Comparison of ENCODE assay signal across 8 cellular contexts in the genomic region with DNA sequence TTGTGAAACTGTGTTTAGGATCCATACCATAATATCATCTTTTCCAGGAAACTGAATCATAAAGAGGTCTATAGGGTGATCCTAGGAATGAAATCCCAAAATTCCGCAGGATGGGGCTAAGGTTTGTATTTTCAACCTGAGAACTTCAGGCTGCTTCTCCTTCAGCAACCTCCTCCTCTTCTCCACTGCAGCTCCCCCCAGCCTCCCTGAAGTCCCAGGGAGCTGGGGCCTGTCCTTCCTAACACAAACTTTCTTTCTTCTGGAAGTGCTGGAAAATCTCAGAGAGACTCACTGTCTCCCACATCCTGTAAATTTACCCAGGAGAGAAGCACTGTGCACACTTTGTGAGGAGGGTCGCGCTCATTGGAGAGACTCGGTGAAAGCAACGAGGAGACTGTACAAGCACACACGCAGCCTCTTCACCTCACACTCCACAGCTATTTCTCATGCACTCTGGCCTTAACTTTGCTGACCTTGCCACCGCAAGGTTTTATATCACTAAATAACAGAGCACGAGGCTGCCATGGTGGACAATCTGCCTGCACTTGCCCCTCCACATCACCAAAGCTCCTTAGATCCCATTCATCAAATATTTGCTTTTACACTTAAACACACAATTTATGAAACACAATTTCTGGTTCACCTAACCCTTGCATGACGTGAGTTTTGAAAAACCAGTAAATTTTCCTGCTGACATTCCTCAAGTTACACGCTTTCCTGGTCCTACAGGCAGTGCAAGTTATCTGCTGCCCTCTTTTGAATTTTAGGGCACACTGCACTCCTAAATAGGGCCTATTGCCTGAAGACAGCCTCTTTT. TPM values are rescaled to one million over a fixed set of nuclear protein-coding genes. Genes with fewer than 3 reads are reported as not detected.
DNase-seq lines count a peak whose midpoint lies in the region; ATAC-seq and TF ChIP-seq lines count a peak whose summit lies in the region.

No MANE protein-coding gene starts in this region.

- H3K4me1 ChIP-seq in KMS-11 (ENCODE audit: low read depth, poor library complexity, severe bottlenecking) (no peaks in the 10 kb centered on the region), PC-3 (ENCODE audit: insufficient read depth, low read length) (peaks cover 11% of the 10 kb centered on the region), mesenchymal stem cell (ENCODE audit: control insufficient read depth, insufficient read depth, low read depth, low read length) (peaks cover 2% of the 10 kb centered on the region)

- CTCF ChIA-PET in PC-3 (lab: Charles Lee): interaction anchor here (0.7 kb wide), 3 partner anchors 54 to 529 kb away, joined by 3 to 4 read pairs (median 3); no protein-coding TSS in a partner anchor
- CTCF ChIA-PET in activated naive CD4-positive, alpha-beta T cell treated with anti-CD3 and anti-CD28 coated beads for 36 hours (lab: Charles Lee): no interaction called here

- no peak overlapping the region for H2AFZ ChIP-seq in KMS-11 (ENCODE audit: low read depth)
- peak overlapping the region; percentile 67 for H2AFZ ChIP-seq in PC-3 (ENCODE audit: low read length)
- no peak overlapping the region for H2AFZ ChIP-seq in mesenchymal stem cell (ENCODE audit: low read depth, low read length)

- no peak overlapping the region for H2BK12ac ChIP-seq in mesenchymal stem cell (ENCODE audit: low read length in 2 of 2)

- H2BK5ac ChIP-seq in mesenchymal stem cell (ENCODE audit: low read depth, low read length, poor library complexity, severe bottlenecking): no peak overlapping the region

- no peaks in the 10 kb centered on the region for H3K36me3 Mint-ChIP-seq in endothelial cell (ENCODE audit: low read depth, unreplicated experiment)
- no peaks in the 10 kb centered on the region for H3K36me3 Mint-ChIP-seq in activated naive CD4-positive, alpha-beta T cell treated with anti-CD3 and anti-CD28 coated beads for 36 hours (ENCODE audit: low read depth)

- DNase-seq in GM12865 (ENCODE audit: low read depth) (peak; percentile 19), PC-3 (peak; percentile 90), endothelial cell (ENCODE audit: low spot score) (peak; percentile 46), mesenchymal stem cell (peak; percentile 79)
- no peak for DNase-seq in activated naive CD4-positive, alpha-beta T cell treated with anti-CD3 and anti-CD28 coated beads for 36 hours

- TF ChIP-seq CTCF in GM12865 (IDR thresholded peaks at IDR 0.05; ENCODE audit: insufficient read depth, low read depth, low read length, missing control alignments) (peak; percentile 51), KMS-11 (conservative IDR thresholded peaks at IDR 0.05; ENCODE audit: low read depth, low read length) (peak; percentile 81), PC-3 (conservative IDR thresholded peaks at IDR 0.05; ENCODE audit: low read depth, low read length) (peak; percentile 96), endothelial cell (IDR thresholded peaks at IDR 0.05; ENCODE audit: unreplicated experiment) (peak; percentile 46)

- H3K4me2 ChIP-seq in KMS-11: no peak overlapping the region
- H3K4me2 ChIP-seq in PC-3 (ENCODE audit: low read length): peak overlapping the region; percentile 71
- no peak overlapping the region for H3K4me2 ChIP-seq in mesenchymal stem cell (ENCODE audit: low read length, poor library complexity, severe bottlenecking)

- no peak overlapping the region for H2BK15ac ChIP-seq in mesenchymal stem cell (ENCODE audit: low read depth, poor library complexity, severe bottlenecking)

- no peak overlapping the region for H3K18ac ChIP-seq in mesenchymal stem cell (ENCODE audit: low read depth in 1 of 2, low read length in 2 of 2)

- no peaks in the 10 kb centered on the region for H4K20me1 ChIP-seq in KMS-11 (ENCODE audit: insufficient read depth)
- H4K20me1 ChIP-seq in PC-3 (ENCODE audit: low read length): no peaks in the 10 kb centered on the region

- no TSS peak for BruUV-seq in PC-3 (replicated peaks; lab: Mats Ljungman, UMichigan)

- H2BK120ac ChIP-seq in mesenchymal stem cell (ENCODE audit: low read depth, low read length): no peak overlapping the region

- no peak overlapping the region for H3K27ac Mint-ChIP-seq in endothelial cell (ENCODE audit: unreplicated experiment)
- no peak overlapping the region for H3K27ac Mint-ChIP-seq in activated naive CD4-positive, alpha-beta T cell treated with anti-CD3 and anti-CD28 coated beads for 36 hours

- H3K14ac ChIP-seq in mesenchymal stem cell (ENCODE audit: low read length in 2 of 2): no peak overlapping the region

- no peaks in the 10 kb centered on the region for H3K36me3 ChIP-seq in KMS-11 (ENCODE audit: insufficient read depth)
- no peaks in the 10 kb centered on the region for H3K36me3 ChIP-seq in PC-3 (ENCODE audit: low read depth, low read length)
- H3K36me3 ChIP-seq in mesenchymal stem cell (ENCODE audit: control insufficient read depth in 1 of 2, insufficient read depth in 2 of 2, low read depth in 1 of 2, low read length in 2 of 2): no peaks in the 10 kb centered on the region

- H3K79me1 ChIP-seq in mesenchymal stem cell (replicated peaks; ENCODE audit: low read length, poor library complexity, severe bottlenecking): no peaks in the 10 kb centered on the region

- no peaks in the 10 kb centered on the region for H3K27me3 Mint-ChIP-seq in endothelial cell (ENCODE audit: unreplicated experiment)
- H3K27me3 Mint-ChIP-seq in activated naive CD4-positive, alpha-beta T cell treated with anti-CD3 and anti-CD28 coated beads for 36 hours (ENCODE audit: low read depth): peaks cover 7% of the 10 kb centered on the region

- no peak overlapping the region for H3K4ac ChIP-seq in mesenchymal stem cell (ENCODE audit: low read depth in 1 of 2, low read length in 2 of 2)

- H3K9me2 ChIP-seq in PC-3 (replicated peaks; ENCODE audit: low read length): no peaks in the 10 kb centered on the region

- no peak overlapping the region for H2AK5ac ChIP-seq in mesenchymal stem cell (ENCODE audit: low read length, severe bottlenecking)

- POLR2A ChIA-PET in PC-3 (lab: Charles Lee; ENCODE audit: unreplicated experiment): interaction anchor here (0.6 kb wide), 1 partner anchor 769 kb away, joined by 7 read pairs; no protein-coding TSS in a partner anchor

- peak overlapping the region; percentile 57 for H4K8ac ChIP-seq in mesenchymal stem cell (ENCODE audit: low read length)

- H3K4me1 Mint-ChIP-seq in endothelial cell (ENCODE audit: unreplicated experiment): peaks cover 4% of the 10 kb centered on the region
- no peaks in the 10 kb centered on the region for H3K4me1 Mint-ChIP-seq in activated naive CD4-positive, alpha-beta T cell treated with anti-CD3 and anti-CD28 coated beads for 36 hours (ENCODE audit: low read depth)

- intact Hi-C loops in PC-3 (cut with micrococcal nuclease): loop anchor here (1.0 to 5.0 kb wide), 7 partner anchors 39 to 1103 kb away; no protein-coding TSS in a partner anchor
- intact Hi-C loops in activated naive CD4-positive, alpha-beta T cell treated with anti-CD3 and anti-CD28 coated beads for 36 hours (cut with micrococcal nuclease): loop anchor here (5.0 kb wide), 1 partner anchor 1254 kb away; no protein-coding TSS in a partner anchor

- no peak overlapping the region for H3K4me3 Mint-ChIP-seq in endothelial cell (ENCODE audit: unreplicated experiment)
- no peak overlapping the region for H3K4me3 Mint-ChIP-seq in activated naive CD4-positive, alpha-beta T cell treated with anti-CD3 and anti-CD28 coated beads for 36 hours

- H3K27me3 ChIP-seq in KMS-11 (ENCODE audit: insufficient read depth, low read depth): no peaks in the 10 kb centered on the region
- no peaks in the 10 kb centered on the region for H3K27me3 ChIP-seq in PC-3 (ENCODE audit: low read length)
- no peaks in the 10 kb centered on the region for H3K27me3 ChIP-seq in mesenchymal stem cell (ENCODE audit: control insufficient read depth in 1 of 2, insufficient read depth in 1 of 2, low read length in 2 of 2)

- H3K9me3 ChIP-seq in PC-3 (ENCODE audit: low read length) (no peaks in the 10 kb centered on the region), mesenchymal stem cell (ENCODE audit: control insufficient read depth, low read length) (no peaks in the 10 kb centered on the region)

- H3F3A ChIP-seq in PC-3 (ENCODE audit: low read length, unreplicated experiment): no peaks in the 10 kb centered on the region

- H3K9ac ChIP-seq in KMS-11 (no peak overlapping the region), PC-3 (ENCODE audit: low read length) (peak overlapping the region; percentile 36; the same call in 1 of the 2 replicates), mesenchymal stem cell (ENCODE audit: low read length) (no peak overlapping the region)

- WGBS in mesenchymal stem cell: 35% methylated on average over 10 of the region's 10 CpGs

- no peak overlapping the region for H3K27ac ChIP-seq in KMS-11
- H3K27ac ChIP-seq in PC-3 (ENCODE audit: low read length): peak overlapping the region; percentile 65
- H3K27ac ChIP-seq in mesenchymal stem cell (ENCODE audit: low read length, poor library complexity, severe bottlenecking): no peak overlapping the region

- no peaks in the 10 kb centered on the region for H3K9me3 Mint-ChIP-seq in endothelial cell (ENCODE audit: unreplicated experiment)
- no peaks in the 10 kb centered on the region for H3K9me3 Mint-ChIP-seq in activated naive CD4-positive, alpha-beta T cell treated with anti-CD3 and anti-CD28 coated beads for 36 hours

- no peak overlapping the region for H4K91ac ChIP-seq in mesenchymal stem cell (ENCODE audit: low read length)

- H3K23ac ChIP-seq in mesenchymal stem cell (ENCODE audit: low read length in 2 of 2): no peak overlapping the region

- H3K4me3 ChIP-seq in GM12865 (ENCODE audit: low read depth, low read length) (no peak overlapping the region), KMS-11 (IDR thresholded peaks at IDR 0.05; ENCODE audit: insufficient read depth, low read depth, low read length) (no peak overlapping the region), PC-3 (ENCODE audit: low read length) (peak overlapping the region; percentile 28; the same call in 1 of the 2 replicates), mesenchymal stem cell (ENCODE audit: insufficient read depth in 1 of 2, low read depth in 1 of 2, low read length in 2 of 2) (no peak overlapping the region)

- no peaks in the 10 kb centered on the region for H3K79me2 ChIP-seq in KMS-11 (ENCODE audit: insufficient read depth, low read depth)
- no peaks in the 10 kb centered on the region for H3K79me2 ChIP-seq in PC-3 (ENCODE audit: low read length)

- ATAC-seq in PC-3: peak; percentile 93
- ATAC-seq in HG03196 (IDR thresholded peaks at IDR 0.05; ENCODE audit: unreplicated experiment): no peak
- no peak for ATAC-seq in HG02870 (IDR thresholded peaks at IDR 0.05; ENCODE audit: unreplicated experiment)

RNA-seq across cellular contexts. Expression of gene ID4, which starts 14.3 kb away (rescaled TPM):
- total RNA-seq in PC-3 (2014; rRNA removed): 1.2 and 1.4 TPM in 2 replicates
- total RNA-seq in endothelial cell (ENCODE audit: unreplicated experiment): 5.6 TPM
- polyA plus RNA-seq in mesenchymal stem cell (2013, experiment 1 of 2): 0.76 TPM
- polyA plus RNA-seq in mesenchymal stem cell (2013, experiment 2 of 2): 0.68 TPM
- not detected for total RNA-seq in activated naive CD4-positive, alpha-beta T cell treated with anti-CD3 and anti-CD28 coated beads for 36 hours

Comparison
In these comparisons a context has a peak if more than half of its experiments do, and no peak if none do; other contexts are left out.
1. CTCF ChIP-seq: peak in every context shown above with its lines; median percentile 96 in PC-3; 81 in KMS-11; 51 in GM12865; 46 in endothelial cell.